In genomic region chr17:76567634-76568432, GRCh38 we compare ENCODE assay signal across 1 cellular context.
A peak's percentile ranks its signal among the peaks of the same experiment; 100 is the strongest.
TF ChIP-seq lines count a peak whose summit lies in the region.

No MANE protein-coding gene starts in this region.

TF ChIP-seq in GM12878, 131 proteins besides CTCF, POLR2A, EP300 and RAD21:
- TF ChIP-seq RAD51 (IDR thresholded peaks at IDR 0.05) (peak; percentile 57; the same call in 1 of the 2 replicates), NR2F1 (conservative IDR thresholded peaks at IDR 0.05) (0 out of 2 replicates have a peak, but pooled peaks have one; percentile 18), MXI1 (IDR thresholded peaks at IDR 0.05; ENCODE audit: low read depth, low read length) (0 out of 2 replicates have a peak, but pooled peaks have one; percentile 23), JUND (IDR thresholded peaks at IDR 0.05; ENCODE audit: low read depth, low read length) (no peak), NBN (IDR thresholded peaks at IDR 0.05) (no peak), BHLHE40 (IDR thresholded peaks at IDR 0.05; ENCODE audit: borderline replicate concordance in 1 of 2, low read depth in 2 of 2, low read length in 1 of 2) (peak; percentile 32 to 67; a peak in 3 of 4 replicates), SMAD1 (IDR thresholded peaks at IDR 0.05; ENCODE audit: low read depth, partially characterized antibody) (no peak), CHD2 (IDR thresholded peaks at IDR 0.05; ENCODE audit: borderline replicate concordance, low read depth, low read length) (peak; percentile 45; the same call in 1 of the 2 replicates), NFXL1 (IDR thresholded peaks at IDR 0.05; ENCODE audit: borderline replicate concordance) (no peak), RUNX3 (IDR thresholded peaks at IDR 0.05; ENCODE audit: low read length) (peak; percentile 63), DPF2 (IDR thresholded peaks at IDR 0.05) (0 out of 2 replicates have a peak, but pooled peaks have one; percentile 28), ZNF687 (IDR thresholded peaks at IDR 0.05) (peak; percentile 33; the same call in 1 of the 2 replicates), BACH1 (IDR thresholded peaks at IDR 0.05; ENCODE audit: borderline replicate concordance) (0 out of 2 replicates have a peak, but pooled peaks have one; percentile 18)
